ENCODE assay signal across 8 cellular contexts in the genomic region with DNA sequence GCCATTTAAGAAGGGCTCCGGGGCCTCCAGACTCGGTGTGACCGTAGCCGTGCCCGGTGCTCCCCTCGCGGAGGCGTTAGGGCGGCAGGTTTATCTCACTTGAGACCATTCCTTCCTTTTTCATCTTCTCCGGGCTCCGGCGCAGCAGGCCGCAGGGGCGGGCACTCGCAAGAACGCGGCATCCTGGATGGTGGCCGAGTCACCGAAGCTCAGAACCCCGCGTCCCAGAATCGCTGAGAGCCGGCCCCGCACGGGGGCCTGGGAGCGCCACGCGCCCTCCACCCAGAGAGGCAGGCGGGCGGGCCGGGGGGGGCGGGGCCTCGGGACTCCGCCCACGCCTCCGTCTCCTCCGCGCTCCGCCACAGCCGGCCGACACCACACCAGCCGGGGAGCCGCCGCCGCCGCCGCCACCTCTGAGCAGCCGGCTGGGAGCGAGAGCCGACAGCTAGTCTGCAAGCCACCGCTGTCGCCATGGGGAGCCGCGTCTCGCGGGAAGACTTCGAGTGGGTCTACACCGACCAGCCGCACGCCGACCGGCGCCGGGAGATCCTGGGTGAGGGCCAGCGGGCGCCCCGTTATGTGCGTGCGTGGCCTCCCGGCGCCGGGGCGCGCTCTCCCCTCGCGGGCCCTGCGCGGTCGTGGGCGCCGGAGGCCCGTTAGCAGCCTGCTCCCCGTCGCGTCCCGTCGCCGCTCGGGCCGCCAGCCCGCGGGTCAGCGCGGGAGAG. TPM values are rescaled to one million over a fixed set of nuclear protein-coding genes. Genes with fewer than 3 reads are reported as not detected.
DNase-seq lines count a peak whose midpoint lies in the region; FAIRE-seq and TF ChIP-seq lines count a peak whose summit lies in the region.

Gene DEGS1 (plus strand): TSS at position 375 of the 725 bp plus-strand sequence. CDS start 97 bp downstream, at position 472.

- H3K36me3 ChIP-seq in HAP-1 (replicated peaks) (peaks cover 18% of the 10 kb centered on the region), SJSA1 (peaks cover 43% of the 10 kb centered on the region), neutrophil (peaks cover 9% of the 10 kb centered on the region)

- H3K27ac ChIP-seq in SJSA1 = peak within 1 kb of the TSS; percentile 69
- H3K27ac ChIP-seq in neutrophil = peak within 1 kb of the TSS; percentile 96
- H3K27ac ChIP-seq in substantia nigra (ENCODE audit: low read depth, low read length, poor library complexity, severe bottlenecking) = peak within 1 kb of the TSS; percentile 85

- H3K4me3 ChIP-seq in HAP-1 = peak within 1 kb of the TSS; percentile 81
- peak within 1 kb of the TSS; percentile 100 for H3K4me3 ChIP-seq in SJSA1
- peak within 1 kb of the TSS; percentile 94 to 95 for H3K4me3 ChIP-seq in neutrophil (ENCODE audit: low read depth in 1 of 2, low read length in 1 of 2)

- FAIRE-seq in frontal cortex (lab: Jason Lieb, UNC) = no peak

- H3K4me1 ChIP-seq in HAP-1 (peaks cover 11% of the 10 kb centered on the region), SJSA1 (replicated peaks) (peaks cover 21% of the 10 kb centered on the region), neutrophil (ENCODE audit: control insufficient read depth in 1 of 2, insufficient read depth in 1 of 2, low read depth in 1 of 2, low read length in 1 of 2) (peaks cover 58 to 66% of the 10 kb centered on the region in 2 experiments)

- H3K9me3 ChIP-seq in HAP-1 (no peaks in the 10 kb centered on the region), SJSA1 (replicated peaks) (peaks cover 3% of the 10 kb centered on the region; the same call in 1 of the 2 replicates), neutrophil (no peaks in the 10 kb centered on the region)

- DNase-seq in GF-D8 (lab: John Stamatoyannopoulos, UW) = peak; percentile 68
- peak; percentile 82 to 90 for DNase-seq in HAP-1 (ENCODE audit: low spot score in 2 of 2)
- DNase-seq in M059J (ENCODE audit: low read depth) = peak; percentile 81
- DNase-seq in SJSA1 (ENCODE audit: low read depth in 1 of 2, low spot score in 2 of 2) = peak; percentile 84 to 92
- DNase-seq in activated gamma-delta T cell treated with anti-CD3 and anti-CD28 coated beads, Interleukin-2, amount 50 U/mL, for 16 hours (ENCODE audit: low read depth) = peak; percentile 73
- peak; percentile 95 to 98 for DNase-seq in frontal cortex (ENCODE audit: low spot score in 2 of 2)
- peak; percentile 35 to 93 (median 77) for DNase-seq in substantia nigra (lab: John Stamatoyannopoulos, UW)

- in situ Hi-C loops in HAP-1 (cut with MboI; ENCODE audit: low sequenced_read_pairs) = no loop called here

- TF ChIP-seq CTCF in neutrophil (IDR thresholded peaks at IDR 0.05) = peak; percentile 47

- no peaks in the 10 kb centered on the region for H3K27me3 ChIP-seq in HAP-1 (ENCODE audit: low read depth)
- H3K27me3 ChIP-seq in SJSA1 (replicated peaks) = no peaks in the 10 kb centered on the region
- no peaks in the 10 kb centered on the region for H3K27me3 ChIP-seq in neutrophil

RNA-seq across cellular contexts. Expression of gene DEGS1, which starts in this region (rescaled TPM):
- 163 and 182 TPM in 2 replicates for total RNA-seq in M059J (2014; rRNA removed; shearing (Covaris generic))
- 100 and 210 TPM in 2 replicates for total RNA-seq in SJSA1 (2014; rRNA removed; shearing (Covaris generic))
- total RNA-seq in frontal cortex = 65.6 TPM

Comparison
In these comparisons a context has a peak if more than half of its experiments do, and no peak if none do; other contexts are left out.
1. Peak in every context shown above with its lines: DNase-seq, H3K4me3 ChIP-seq and H3K27ac ChIP-seq.